ENCODE assay signal across 13 cellular contexts in genomic region chr6:8175046-8175777, GRCh38.
"Had no signal": no experiment of that assay in that cellular context is flagged by ENCODE, and none has a peak within 500 bp of the region (broad histone marks: within the 10 kb centered on the region; RNA-seq: fewer than 3 reads in every experiment).

No MANE protein-coding gene starts in this region.

- H2AFZ ChIP-seq: neural progenitor cell had no signal

- H3K4me2 ChIP-seq: neural progenitor cell had no signal

- H3K4me1 Mint-ChIP-seq: activated CD4-positive, alpha-beta T cell treated with anti-CD3 and anti-CD28 coated beads, Interleukin-2, amount 10 ng/mL, durations not matched to agents 7 days and 5 days; activated naive CD8-positive, alpha-beta T cell treated with anti-CD3 and anti-CD28 coated beads, Interleukin-2, amount 10 ng/mL, durations not matched to agents 7 days and 5 days; stimulated activated naive B cell treated with anti-CD40 and anti-IgM and Interleukin-4, amounts not matched to agents 10 μg/mL and 1 μg/mL and 100 μg/mL, for 72 hours had no signal

- H3K27ac Mint-ChIP-seq: activated CD4-positive, alpha-beta T cell treated with anti-CD3 and anti-CD28 coated beads, Interleukin-2, amount 10 ng/mL, durations not matched to agents 7 days and 5 days; activated naive CD8-positive, alpha-beta T cell treated with anti-CD3 and anti-CD28 coated beads, Interleukin-2, amount 10 ng/mL, durations not matched to agents 7 days and 5 days; activated T-cell treated with anti-CD3 and anti-CD28 coated beads, Interleukin-2, amount 50 U/mL, for 72 hours; brain; neural progenitor cell; stimulated activated naive B cell treated with anti-CD40 and anti-IgM and Interleukin-4, amounts not matched to agents 10 μg/mL and 1 μg/mL and 100 μg/mL, for 72 hours had no signal

- H3K4me3 ChIP-seq: neural progenitor cell, tibial nerve had no signal

- H3K36me3 ChIP-seq: neural progenitor cell, tibial nerve had no signal

- ATAC-seq: activated T-cell treated with anti-CD3 and anti-CD28 coated beads, Interleukin-2, amount 50 U/mL, for 72 hours; stimulated activated naive B cell treated with anti-CD40 and anti-IgM and Interleukin-4, amounts not matched to agents 10 μg/mL and 1 μg/mL and 100 μg/mL, for 72 hours had no signal

- H3K36me3 Mint-ChIP-seq: activated naive CD8-positive, alpha-beta T cell treated with anti-CD3 and anti-CD28 coated beads, Interleukin-2, amount 10 ng/mL, durations not matched to agents 7 days and 5 days; brain; neural progenitor cell; stimulated activated naive B cell treated with anti-CD40 and anti-IgM and Interleukin-4, amounts not matched to agents 10 μg/mL and 1 μg/mL and 100 μg/mL, for 72 hours had no signal

- H3K9me3 ChIP-seq: tibial nerve had no signal

- H3K4me3 Mint-ChIP-seq: activated CD4-positive, alpha-beta T cell treated with anti-CD3 and anti-CD28 coated beads, Interleukin-2, amount 10 ng/mL, durations not matched to agents 7 days and 5 days; activated naive CD8-positive, alpha-beta T cell treated with anti-CD3 and anti-CD28 coated beads, Interleukin-2, amount 10 ng/mL, durations not matched to agents 7 days and 5 days; activated T-cell treated with anti-CD3 and anti-CD28 coated beads, Interleukin-2, amount 50 U/mL, for 72 hours; brain; neural progenitor cell; stimulated activated naive B cell treated with anti-CD40 and anti-IgM and Interleukin-4, amounts not matched to agents 10 μg/mL and 1 μg/mL and 100 μg/mL, for 72 hours had no signal

- DNase-seq: activated CD4-positive, alpha-beta T cell treated with anti-CD3 and anti-CD28 coated beads, Interleukin-2, amount 10 ng/mL, durations not matched to agents 7 days and 5 days; activated CD8-positive, alpha-beta memory T cell treated with anti-CD3 and anti-CD28 coated beads, Interleukin-2, amount 50 U/mL, for 48 hours; activated naive CD8-positive, alpha-beta T cell treated with anti-CD3 and anti-CD28 coated beads, Interleukin-2, amount 10 ng/mL, durations not matched to agents 7 days and 5 days; activated T-cell treated with anti-CD3 and anti-CD28 coated beads, Interleukin-2, amount 50 U/mL, for 72 hours; cortex of kidney; effector CD4-positive, alpha-beta T cell; midbrain; stimulated activated CD4-positive, alpha-beta T cell treated with anti-CD3 and anti-CD28 coated beads, Interleukin-15, amount 100 ng/mL, for 24 hours; stimulated activated CD4-positive, alpha-beta T cell treated with anti-CD3 and anti-CD28 coated beads, Interleukin-4, amount 100 ng/mL, for 1 hour; stimulated activated naive B cell treated with anti-CD40 and anti-IgM and Interleukin-4, amounts not matched to agents 10 μg/mL and 1 μg/mL and 100 μg/mL, for 72 hours had no signal

- H3K9ac ChIP-seq: neural progenitor cell had no signal

- H3K27ac ChIP-seq: neural progenitor cell, tibial nerve had no signal

- H3K27me3 ChIP-seq: neural progenitor cell, tibial nerve had no signal

- H3K9me3 Mint-ChIP-seq: activated CD4-positive, alpha-beta T cell treated with anti-CD3 and anti-CD28 coated beads, Interleukin-2, amount 10 ng/mL, durations not matched to agents 7 days and 5 days; activated naive CD8-positive, alpha-beta T cell treated with anti-CD3 and anti-CD28 coated beads, Interleukin-2, amount 10 ng/mL, durations not matched to agents 7 days and 5 days; activated T-cell treated with anti-CD3 and anti-CD28 coated beads, Interleukin-2, amount 50 U/mL, for 72 hours; stimulated activated naive B cell treated with anti-CD40 and anti-IgM and Interleukin-4, amounts not matched to agents 10 μg/mL and 1 μg/mL and 100 μg/mL, for 72 hours had no signal
